Comparison of ENCODE assay signal across 28 cellular contexts in genomic region chr22:25902402-25902801, GRCh38.
"Had no signal": no experiment of that assay in that cellular context is flagged by ENCODE, and none has a peak within 500 bp of the region (broad histone marks: within the 10 kb centered on the region; RNA-seq: fewer than 3 reads in every experiment).

No MANE protein-coding gene starts in this region.

- H3K36me3 ChIP-seq: stomach, suprapubic skin, thyroid gland, tibial artery, tibial nerve, transverse colon, upper lobe of left lung, upper lobe of right lung, uterus, vagina had no signal

- H3K4me1 ChIP-seq: stomach, suprapubic skin, testis, thyroid gland, tibial artery, tibial nerve, transverse colon, upper lobe of left lung, upper lobe of right lung, uterus, vagina had no signal

- H3K4me3 Mint-ChIP-seq: stimulated activated effector memory CD8-positive, alpha-beta T cell treated with anti-CD3 and anti-CD28 coated beads, Interleukin-12 subunit alpha, Interleukin-12 subunit beta, amount 100 ng/mL, for 72 hours; stimulated activated memory B cell treated with anti-CD40 and anti-IgM and Interleukin-4, amounts not matched to agents 10 μg/mL and 1 μg/mL and 100 μg/mL, for 72 hours; stimulated activated naive B cell treated with anti-CD40 and anti-IgM and Interleukin-4, amounts not matched to agents 10 μg/mL and 1 μg/mL and 100 μg/mL, for 72 hours; stimulated activated naive CD8-positive, alpha-beta T cell treated with anti-CD3 and anti-CD28 coated beads, Interleukin-15, amount 100 ng/mL, for 72 hours; stimulated activated naive CD8-positive, alpha-beta T cell treated with anti-CD3 and anti-CD28 coated beads, Interleukin-15, Interleukin-2, amounts not matched to agents 100 ng/mL and 50 ng/mL, for 24 hours; type B pancreatic cell had no signal

- ATAC-seq: stimulated activated effector memory CD8-positive, alpha-beta T cell treated with anti-CD3 and anti-CD28 coated beads, Interleukin-12 subunit alpha, Interleukin-12 subunit beta, amount 100 ng/mL, for 72 hours; stimulated activated memory B cell treated with anti-CD40 and anti-IgM and Interleukin-4, amounts not matched to agents 10 μg/mL and 1 μg/mL and 100 μg/mL, for 72 hours; stimulated activated naive B cell treated with anti-CD40 and anti-IgM and Interleukin-4, amounts not matched to agents 10 μg/mL and 1 μg/mL and 100 μg/mL, for 72 hours; stimulated activated naive CD8-positive, alpha-beta T cell treated with anti-CD3 and anti-CD28 coated beads, Interleukin-15, amount 100 ng/mL, for 72 hours; stimulated activated naive CD8-positive, alpha-beta T cell treated with anti-CD3 and anti-CD28 coated beads, Interleukin-15, Interleukin-2, amounts not matched to agents 100 U/mL and 50 U/mL, for 24 hours; upper lobe of right lung had no signal

- H3K4me3 ChIP-seq: stomach, suprapubic skin, testis, thoracic aorta, thyroid gland, tibial artery, tibial nerve, transverse colon, upper lobe of left lung, upper lobe of right lung, uterus, vagina had no signal

- H3K27ac ChIP-seq: stomach, suprapubic skin, testis, thoracic aorta, thyroid gland, tibial artery, tibial nerve, transverse colon, upper lobe of left lung, upper lobe of right lung, uterus, vagina had no signal

- H3K9me3 ChIP-seq: stomach, suprapubic skin, testis, thoracic aorta, thyroid gland, tibial artery, tibial nerve, transverse colon, upper lobe of left lung, upper lobe of right lung, uterus, vagina had no signal

- H3K4me1 Mint-ChIP-seq: stimulated activated effector memory CD8-positive, alpha-beta T cell treated with anti-CD3 and anti-CD28 coated beads, Interleukin-12 subunit alpha, Interleukin-12 subunit beta, amount 100 ng/mL, for 72 hours; stimulated activated memory B cell treated with anti-CD40 and anti-IgM and Interleukin-4, amounts not matched to agents 10 μg/mL and 1 μg/mL and 100 μg/mL, for 72 hours; stimulated activated naive B cell treated with anti-CD40 and anti-IgM and Interleukin-4, amounts not matched to agents 10 μg/mL and 1 μg/mL and 100 μg/mL, for 72 hours; stimulated activated naive CD8-positive, alpha-beta T cell treated with anti-CD3 and anti-CD28 coated beads, Interleukin-15, amount 100 ng/mL, for 72 hours had no signal

- H3K9me3 Mint-ChIP-seq: stimulated activated naive CD8-positive, alpha-beta T cell treated with anti-CD3 and anti-CD28 coated beads, Interleukin-15, Interleukin-2, amounts not matched to agents 100 ng/mL and 50 ng/mL, for 24 hours had no signal

- DNase-seq: stimulated activated CD4-positive, alpha-beta T cell treated with anti-CD3 and anti-CD28 coated beads, Interleukin-2, amount 100 ng/mL, for 48 hours; stimulated activated CD4-positive, alpha-beta T cell treated with anti-CD3 and anti-CD28 coated beads, Interleukin-4, amount 100 ng/mL, for 1 hour; stimulated activated CD4-positive, alpha-beta T cell treated with anti-CD3 and anti-CD28 coated beads, Interleukin-4, amount 100 ng/mL, for 24 hours; stimulated activated CD4-positive, alpha-beta T cell treated with anti-CD3 and anti-CD28 coated beads, Interleukin-4, amount 100 ng/mL, for 4 hours; stimulated activated CD8-positive, alpha-beta memory T cell treated with anti-CD3 and anti-CD28 coated beads, Interleukin-4, amount 100 ng/mL, for 48 hours; stimulated activated naive B cell treated with anti-CD40 and anti-IgM and Interleukin-4, amounts not matched to agents 10 μg/mL and 1 μg/mL and 100 μg/mL, for 72 hours; stimulated activated naive CD4-positive, alpha-beta T cell; stimulated activated naive CD4-positive, alpha-beta T cell treated with Interleukin-2 at 50 U/mL for 16 hours; stimulated activated naive CD8-positive, alpha-beta T cell treated with anti-CD3 and anti-CD28 coated beads, Interleukin-15, amount 100 ng/mL, for 72 hours; stimulated activated naive CD8-positive, alpha-beta T cell treated with anti-CD3 and anti-CD28 coated beads, Interleukin-15, Interleukin-2, amounts not matched to agents 100 U/mL and 50 U/mL, for 24 hours; stomach; substantia nigra; testis; thyroid gland; tibial artery; transverse colon; trophoblast cell; upper lobe of right lung; uterus had no signal

- H3K27ac Mint-ChIP-seq: stimulated activated effector memory CD8-positive, alpha-beta T cell treated with anti-CD3 and anti-CD28 coated beads, Interleukin-12 subunit alpha, Interleukin-12 subunit beta, amount 100 ng/mL, for 72 hours; stimulated activated memory B cell treated with anti-CD40 and anti-IgM and Interleukin-4, amounts not matched to agents 10 μg/mL and 1 μg/mL and 100 μg/mL, for 72 hours; stimulated activated naive B cell treated with anti-CD40 and anti-IgM and Interleukin-4, amounts not matched to agents 10 μg/mL and 1 μg/mL and 100 μg/mL, for 72 hours; stimulated activated naive CD8-positive, alpha-beta T cell treated with anti-CD3 and anti-CD28 coated beads, Interleukin-15, amount 100 ng/mL, for 72 hours; stimulated activated naive CD8-positive, alpha-beta T cell treated with anti-CD3 and anti-CD28 coated beads, Interleukin-15, Interleukin-2, amounts not matched to agents 100 ng/mL and 50 ng/mL, for 24 hours; type B pancreatic cell had no signal

- H3K27me3 ChIP-seq: testis, thyroid gland, tibial artery, upper lobe of left lung, uterus, vagina had no signal

- H3K36me3 Mint-ChIP-seq: stimulated activated effector memory CD8-positive, alpha-beta T cell treated with anti-CD3 and anti-CD28 coated beads, Interleukin-12 subunit alpha, Interleukin-12 subunit beta, amount 100 ng/mL, for 72 hours; stimulated activated memory B cell treated with anti-CD40 and anti-IgM and Interleukin-4, amounts not matched to agents 10 μg/mL and 1 μg/mL and 100 μg/mL, for 72 hours; stimulated activated naive B cell treated with anti-CD40 and anti-IgM and Interleukin-4, amounts not matched to agents 10 μg/mL and 1 μg/mL and 100 μg/mL, for 72 hours; type B pancreatic cell had no signal
